In the genomic region with DNA sequence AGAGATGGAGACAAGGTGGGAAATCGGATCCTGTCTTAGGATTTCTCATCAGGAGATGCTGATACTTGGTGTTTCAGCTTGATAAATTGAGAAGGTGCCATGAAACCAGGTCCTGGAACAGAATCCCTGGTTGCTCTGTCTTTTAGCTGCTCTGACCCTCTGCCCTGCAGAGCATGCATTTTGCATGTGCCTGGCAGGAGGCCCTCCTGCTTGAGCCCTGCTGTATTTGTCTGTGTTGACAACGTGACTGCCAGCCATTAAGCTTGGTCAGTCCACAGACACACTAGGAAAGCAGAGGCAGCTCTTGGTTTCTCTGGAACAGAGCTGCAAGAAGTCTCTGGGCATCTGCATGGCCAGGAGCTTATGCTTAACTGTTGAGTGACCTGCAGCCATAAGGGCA, we compare ENCODE assay signal across 1 cellular context.
TF ChIP-seq lines count a peak whose summit lies in the region.

No MANE protein-coding gene starts in this region.

TF ChIP-seq in liver, 16 proteins besides CTCF, POLR2A, EP300 and RAD21 (continued from another document):
- TF ChIP-seq, protein P1, sequence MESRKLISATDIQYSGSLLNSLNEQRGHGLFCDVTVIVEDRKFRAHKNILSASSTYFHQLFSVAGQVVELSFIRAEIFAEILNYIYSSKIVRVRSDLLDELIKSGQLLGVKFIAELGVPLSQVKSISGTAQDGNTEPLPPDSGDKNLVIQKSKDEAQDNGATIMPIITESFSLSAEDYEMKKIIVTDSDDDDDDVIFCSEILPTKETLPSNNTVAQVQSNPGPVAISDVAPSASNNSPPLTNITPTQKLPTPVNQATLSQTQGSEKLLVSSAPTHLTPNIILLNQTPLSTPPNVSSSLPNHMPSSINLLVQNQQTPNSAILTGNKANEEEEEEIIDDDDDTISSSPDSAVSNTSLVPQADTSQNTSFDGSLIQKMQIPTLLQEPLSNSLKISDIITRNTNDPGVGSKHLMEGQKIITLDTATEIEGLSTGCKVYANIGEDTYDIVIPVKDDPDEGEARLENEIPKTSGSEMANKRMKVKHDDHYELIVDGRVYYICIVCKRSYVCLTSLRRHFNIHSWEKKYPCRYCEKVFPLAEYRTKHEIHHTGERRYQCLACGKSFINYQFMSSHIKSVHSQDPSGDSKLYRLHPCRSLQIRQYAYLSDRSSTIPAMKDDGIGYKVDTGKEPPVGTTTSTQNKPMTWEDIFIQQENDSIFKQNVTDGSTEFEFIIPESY (IDR thresholded peaks at IDR 0.05): peak; percentile 26
- TF ChIP-seq YY1 (IDR thresholded peaks at IDR 0.05) (peak; percentile 94), HNF4G (IDR thresholded peaks at IDR 0.05) (no peak), FOXA2 (IDR thresholded peaks at IDR 0.05) (peak; percentile 25), NR2F2 (IDR thresholded peaks at IDR 0.05) (peak; percentile 8), GABPA (IDR thresholded peaks at IDR 0.05 in 1 of 2, conservative IDR thresholded peaks at IDR 0.05 in 1 of 2) (peak in 1 of 2 donors; percentile 33), SP1 (IDR thresholded peaks at IDR 0.05) (peak; percentile 60)
- TF ChIP-seq, protein P2, sequence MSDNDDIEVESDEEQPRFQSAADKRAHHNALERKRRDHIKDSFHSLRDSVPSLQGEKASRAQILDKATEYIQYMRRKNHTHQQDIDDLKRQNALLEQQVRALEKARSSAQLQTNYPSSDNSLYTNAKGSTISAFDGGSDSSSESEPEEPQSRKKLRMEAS (IDR thresholded peaks at IDR 0.05): peak; percentile 62
